8 cellular contexts compared by ENCODE assay signal in genomic region chr10:84329986-84330651, GRCh38. TPM values are rescaled to one million over a fixed set of nuclear protein-coding genes. Genes with fewer than 3 reads are reported as not detected.
DNase-seq lines count a peak whose midpoint lies in the region; ATAC-seq and TF ChIP-seq lines count a peak whose summit lies in the region.

No MANE protein-coding gene starts in this region.

- peak; percentile 58 for ATAC-seq in GM19463 (IDR thresholded peaks at IDR 0.05; ENCODE audit: unreplicated experiment)
- ATAC-seq in HG03460 (IDR thresholded peaks at IDR 0.05; ENCODE audit: unreplicated experiment): peak; percentile 58

- H3K27ac Mint-ChIP-seq in Caco-2 (ENCODE audit: unreplicated experiment): no peak overlapping the region
- H3K27ac Mint-ChIP-seq in MCF 10A (ENCODE audit: low read depth, unreplicated experiment): peak overlapping the region; percentile 93

- CTCF ChIA-PET in Caco-2 (lab: Charles Lee): no interaction called here
- CTCF ChIA-PET in MCF 10A (lab: Yijun Ruan, JAX): interaction anchor here (0.6 to 2.0 kb wide), 6 partner anchors 24 to 964 kb away, joined by 3 to 6 read pairs (median 4); no protein-coding TSS in a partner anchor

- H3K4me1 Mint-ChIP-seq in Caco-2 (ENCODE audit: low read depth, unreplicated experiment) (peaks cover 14% of the 10 kb centered on the region), MCF 10A (ENCODE audit: insufficient read depth, unreplicated experiment) (peaks cover 28% of the 10 kb centered on the region)

- TF ChIP-seq CTCF in Caco-2 (IDR thresholded peaks at IDR 0.05; ENCODE audit: insufficient read depth in 1 of 2, low read depth in 1 of 2, low read length in 1 of 2, severe bottlenecking in 1 of 2, unreplicated experiment in 1 of 2): no peak
- no peak for TF ChIP-seq CTCF in MCF 10A (IDR thresholded peaks at IDR 0.05; ENCODE audit: unreplicated experiment)

- H3K4me1 ChIP-seq in Caco-2: peaks cover 29% of the 10 kb centered on the region

- no peaks in the 10 kb centered on the region for H3K27me3 Mint-ChIP-seq in Caco-2 (ENCODE audit: insufficient read depth, unreplicated experiment)
- no peaks in the 10 kb centered on the region for H3K27me3 Mint-ChIP-seq in MCF 10A (ENCODE audit: insufficient read depth, unreplicated experiment)

- no peaks in the 10 kb centered on the region for H3K9me3 ChIP-seq in Caco-2

- POLR2A ChIA-PET in Caco-2 (lab: Charles Lee): no interaction called here
- POLR2A ChIA-PET in MCF 10A (lab: Yijun Ruan, JAX): interaction anchor here (0.7 to 2.0 kb wide), 6 partner anchors 8 to 188 kb away, joined by 3 to 6 read pairs (median 4); no protein-coding TSS in a partner anchor

- H3K4me3 Mint-ChIP-seq in Caco-2 (ENCODE audit: unreplicated experiment) (peak overlapping the region; percentile 90), MCF 10A (ENCODE audit: unreplicated experiment) (peak overlapping the region; percentile 86)

- DNase-seq in Caco-2 (no peak), MCF 10A (ENCODE audit: unreplicated experiment) (no peak), renal cortical epithelial cell (ENCODE audit: low read depth) (peak; percentile 72), NCI-H2029 (lab: John Stamatoyannopoulos, UW) (no peak), mucosa of gallbladder (ENCODE audit: low spot score) (no peak), NCI-H2227 treated with DMSO at 0.1 percent for 48 hours (lab: John Stamatoyannopoulos, UW) (no peak)

- H3K36me3 ChIP-seq in Caco-2 (ENCODE audit: control insufficient read depth, insufficient read depth, low read length): no peaks in the 10 kb centered on the region

- peaks cover 10% of the 10 kb centered on the region for H3K36me3 Mint-ChIP-seq in Caco-2 (ENCODE audit: insufficient read depth, unreplicated experiment)
- no peaks in the 10 kb centered on the region for H3K36me3 Mint-ChIP-seq in MCF 10A (ENCODE audit: insufficient read depth, unreplicated experiment)

- H3K9me3 Mint-ChIP-seq in Caco-2 (ENCODE audit: unreplicated experiment) (no peaks in the 10 kb centered on the region), MCF 10A (ENCODE audit: unreplicated experiment) (no peaks in the 10 kb centered on the region)

- no peaks in the 10 kb centered on the region for H3K27me3 ChIP-seq in Caco-2 (replicated peaks; ENCODE audit: control insufficient read depth, insufficient read depth, low read length)

- intact Hi-C loops in Caco-2 (cut with micrococcal nuclease; ENCODE audit: unreplicated experiment): loop anchor here (1.0 kb wide), 1 partner anchor 7 kb away; no protein-coding TSS in a partner anchor
- intact Hi-C loops in MCF 10A (cut with micrococcal nuclease): loop anchor here (5.0 kb wide), 1 partner anchor 63 kb away; no protein-coding TSS in a partner anchor

- BruUV-seq in Caco-2 (replicated peaks; lab: Mats Ljungman, UMichigan) (no TSS peak), MCF 10A (replicated peaks; lab: Mats Ljungman, UMichigan) (no TSS peak)

- peak overlapping the region; percentile 3; the same call in 1 of the 2 replicates for H3K4me3 ChIP-seq in Caco-2 (ENCODE audit: low read depth, low read length)

RNA-seq across cellular contexts. Expression of gene CCSER2, which starts 1.7 kb away (rescaled TPM):
- total RNA-seq in Caco-2 (2022) (23.1 and 28.3 TPM in 2 replicates), MCF 10A (2022) (62.2 and 70.0 TPM in 2 replicates), renal cortical epithelial cell (31.8 and 45.5 TPM in 2 replicates), mucosa of gallbladder (54.5 TPM)
